In the genomic region with DNA sequence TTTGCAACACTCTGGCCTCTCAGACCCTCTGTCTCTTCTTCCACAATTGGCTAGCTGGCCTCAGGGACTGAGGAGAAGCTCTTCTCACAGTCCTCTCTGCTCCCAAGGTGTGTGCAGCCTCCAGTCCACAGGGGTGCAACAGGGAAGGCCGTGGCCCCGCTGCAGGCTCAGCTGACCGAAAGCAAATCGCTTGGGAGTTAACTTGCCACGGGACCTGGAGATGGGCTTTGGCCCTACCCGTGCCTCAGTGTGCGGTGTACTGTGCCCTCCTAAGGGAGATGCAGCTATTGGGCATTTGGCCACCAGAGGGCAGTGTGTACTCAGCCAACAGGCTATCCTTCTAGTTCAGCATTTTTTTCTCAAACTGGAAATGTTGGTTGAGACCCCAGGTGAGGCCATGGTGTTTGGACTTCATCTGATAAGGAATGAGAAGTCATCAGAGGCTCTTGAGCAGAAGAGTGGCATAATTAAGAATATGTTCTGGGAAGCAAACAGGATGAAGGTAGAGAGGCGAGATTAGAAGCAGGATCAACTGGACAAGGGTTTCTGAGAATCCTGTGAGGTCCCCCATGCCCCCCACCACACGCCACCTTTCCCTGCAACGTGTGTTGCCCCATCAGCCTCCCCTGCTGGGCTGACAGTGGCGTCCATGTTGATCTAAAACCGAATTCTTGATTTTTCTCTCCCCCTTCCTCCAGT, we compare ENCODE assay signal across 8 cellular contexts. TPM values are rescaled to one million over a fixed set of nuclear protein-coding genes. Genes with fewer than 3 reads are reported as not detected.
DNase-seq lines count a peak whose midpoint lies in the region; ATAC-seq and TF ChIP-seq lines count a peak whose summit lies in the region.

No MANE protein-coding gene starts in this region.

- H3K27me3 Mint-ChIP-seq in activated T-helper 17 cell treated with anti-CD3 and anti-CD28 coated beads, Interleukin-2, amount 50 U/mL, for 72 hours: no peaks in the 10 kb centered on the region

- 15 to 21% methylated on average over 12 of the region's 12 CpGs for WGBS in thyroid gland, 2 donors

- H3K4me1 ChIP-seq in thyroid gland: no peaks in the 10 kb centered on the region

- H3K9me3 ChIP-seq in thyroid gland: no peaks in the 10 kb centered on the region

- no peaks in the 10 kb centered on the region for H3K36me3 ChIP-seq in thyroid gland

- peak; percentile 88 for DNase-seq in GM03348 (ENCODE audit: low spot score)
- DNase-seq in LNCaP clone FGC (ENCODE audit: low read depth): no peak
- peak; percentile 63 to 65 for DNase-seq in SHP77 (lab: John Stamatoyannopoulos, UW)
- peak; percentile 40 for DNase-seq in foreskin melanocyte
- DNase-seq in omental fat pad (ENCODE audit: low spot score): peak; percentile 98
- DNase-seq in thyroid gland: peak; percentile 84 to 86

- intact Hi-C loops in thyroid gland (cut with DNase I): no loop called here

- no peaks in the 10 kb centered on the region for H3K27me3 ChIP-seq in thyroid gland

- H3K36me3 Mint-ChIP-seq in activated T-helper 17 cell treated with anti-CD3 and anti-CD28 coated beads, Interleukin-2, amount 50 U/mL, for 72 hours (ENCODE audit: low read depth): no peaks in the 10 kb centered on the region

- H3K4me1 Mint-ChIP-seq in activated T-helper 17 cell treated with anti-CD3 and anti-CD28 coated beads, Interleukin-2, amount 50 U/mL, for 72 hours: no peaks in the 10 kb centered on the region

- H3K27ac ChIP-seq in thyroid gland: no peak overlapping the region

- no peaks in the 10 kb centered on the region for H3K9me3 Mint-ChIP-seq in activated T-helper 17 cell treated with anti-CD3 and anti-CD28 coated beads, Interleukin-2, amount 50 U/mL, for 72 hours

- no peak overlapping the region for H3K4me3 Mint-ChIP-seq in activated T-helper 17 cell treated with anti-CD3 and anti-CD28 coated beads, Interleukin-2, amount 50 U/mL, for 72 hours

- no peak overlapping the region for H3K27ac Mint-ChIP-seq in activated T-helper 17 cell treated with anti-CD3 and anti-CD28 coated beads, Interleukin-2, amount 50 U/mL, for 72 hours

- TF ChIP-seq CTCF in LNCaP clone FGC (IDR thresholded peaks at IDR 0.05; ENCODE audit: control insufficient read depth, extremely low read depth, insufficient read depth): peak; percentile 97
- TF ChIP-seq CTCF in omental fat pad (IDR thresholded peaks at IDR 0.05): peak in 1 of 3 donors; percentile 49
- peak; percentile 88 to 95 (median 91) for TF ChIP-seq CTCF in thyroid gland (IDR thresholded peaks at IDR 0.05)

- H3K4me3 ChIP-seq in LNCaP clone FGC (ENCODE audit: low read depth, low read length) (no peak overlapping the region), thyroid gland (replicated peaks in 1 of 3) (no peak overlapping the region)

- TF ChIP-seq POLR2A in thyroid gland (IDR thresholded peaks at IDR 0.05): no peak

- ATAC-seq in activated T-helper 17 cell treated with anti-CD3 and anti-CD28 coated beads, Interleukin-2, amount 50 U/mL, for 72 hours (replicated peaks): peak; percentile 93
- peak; percentile 67 for ATAC-seq in omental fat pad (ENCODE audit: low FRiP score)
- no peak for ATAC-seq in HG03342 (IDR thresholded peaks at IDR 0.05; ENCODE audit: unreplicated experiment)

RNA-seq across cellular contexts. Expression of a gene that starts 42.5 kb away (rescaled TPM):
- total RNA-seq in activated T-helper 17 cell treated with anti-CD3 and anti-CD28 coated beads, Interleukin-2, amount 50 U/mL, for 72 hours: not detected
- total RNA-seq in omental fat pad (1 to 10 TPM in 1 of 4 donors, under 1 TPM in 1, not detected in 2; 0.24 to 1.0 TPM), thyroid gland (100 to 1,000 TPM in 2 of 4 donors, 10 to 100 TPM in 2; 50.8 to 127 (median 89.8) TPM)

RNA-seq across cellular contexts. Expression of a gene that starts 55.2 kb away (rescaled TPM):
- total RNA-seq in activated T-helper 17 cell treated with anti-CD3 and anti-CD28 coated beads, Interleukin-2, amount 50 U/mL, for 72 hours: under 1 TPM; 0.06 to 0.74 TPM
- total RNA-seq in omental fat pad (under 1 TPM in 2 of 4 donors, not detected in 2; 0.12 to 0.46 TPM), thyroid gland (1 to 10 TPM; 2.1 to 5.6 (median 4.1) TPM)

RNA-seq across cellular contexts. Expression of a gene that starts 55.2 kb away (rescaled TPM):
- 100 to 1,000 TPM in 1 of 2 donors, 10 to 100 TPM in 1; 52.0 to 121 TPM for total RNA-seq in activated T-helper 17 cell treated with anti-CD3 and anti-CD28 coated beads, Interleukin-2, amount 50 U/mL, for 72 hours
- total RNA-seq in omental fat pad: 100 to 1,000 TPM in 1 of 4 donors, 10 to 100 TPM in 3; 41.5 to 110 (median 49.9) TPM
- 10 to 100 TPM; 37.1 to 67.6 (median 53.2) TPM for total RNA-seq in thyroid gland

RNA-seq across cellular contexts. Expression of a gene that starts 58.1 kb away (rescaled TPM):
- not detected for total RNA-seq in activated T-helper 17 cell treated with anti-CD3 and anti-CD28 coated beads, Interleukin-2, amount 50 U/mL, for 72 hours
- total RNA-seq in omental fat pad: not detected
- 10 to 100 TPM; 22.7 to 49.7 (median 36.3) TPM for total RNA-seq in thyroid gland

Comparison
In these comparisons a context has a peak if more than half of its experiments do, and no peak if none do; other contexts are left out.
1. RNA of a gene that starts 42.5 kb away (total RNA-seq): 50.8 to 127 TPM in thyroid gland; 0.24 to 1.0 TPM in omental fat pad and not detected in activated T-helper 17 cell treated with anti-CD3 and anti-CD28 coated beads, Interleukin-2, amount 50 U/mL, for 72 hours; every median in the first group is over 10 times any median in the second.